12 cellular contexts compared by ENCODE assay signal in genomic region chr1:113804421-113805255, GRCh38. TPM values are rescaled to one million over a fixed set of nuclear protein-coding genes. Genes with fewer than 3 reads are reported as not detected.
DNase-seq lines count a peak whose midpoint lies in the region; ATAC-seq, FAIRE-seq and TF ChIP-seq lines count a peak whose summit lies in the region.
"Had no signal": no experiment of that assay in that cellular context is flagged by ENCODE, and none has a peak within 500 bp of the region (broad histone marks: within the 10 kb centered on the region; RNA-seq: fewer than 3 reads in every experiment).

No MANE protein-coding gene starts in this region.

- peak; percentile 71 for DNase-seq in A172 (ENCODE audit: low spot score)
- DNase-seq in HCT116 (ENCODE audit: low read depth, low spot score): peak; percentile 56
- DNase-seq in activated CD4-positive, CD25-positive, alpha-beta regulatory T cell treated with anti-CD3 and anti-CD28 coated beads, Interleukin-2, amount 50 U/mL, for 72 hours: no peak
- no peak for DNase-seq in stimulated activated CD4-positive, alpha-beta T cell treated with anti-CD3 and anti-CD28 coated beads, Interleukin-4, amount 100 ng/mL, for 1 hour
- DNase-seq in lower leg skin (ENCODE audit: low spot score in 2 of 2): no peak
- DNase-seq in glutamatergic neuron: no peak
- DNase-seq: cortex of kidney, KBM-7 had no signal

- peaks cover 12 to 21% of the 10 kb centered on the region in 2 experiments for H3K4me1 ChIP-seq in HCT116 (ENCODE audit: control insufficient read depth in 1 of 2, insufficient read depth in 2 of 2, low read length in 2 of 2)

- peak overlapping the region; percentile 35 for H3K4me2 ChIP-seq in HCT116 (ENCODE audit: low read length)

- intact Hi-C loops in HCT116 (cut with micrococcal nuclease) (loop anchor here (1.0 kb wide), 1 partner anchor 12 kb away; no protein-coding TSS in a partner anchor), lower leg skin (cut with DNase I; ENCODE audit: low total_unique reads) (no loop called here)

- POLR2A ChIA-PET in HCT116 (lab: Charles Lee): no interaction called here

- H3K4me3 ChIP-seq in HCT116 (replicated peaks in 1 of 2; ENCODE audit: low read depth in 1 of 2, low read length in 2 of 2) (no peak overlapping the region), lower leg skin (ENCODE audit: low read depth, poor library complexity, severe bottlenecking) (no peak overlapping the region)

- H3K36me3 Mint-ChIP-seq in activated naive CD8-positive, alpha-beta T cell: peaks cover 7% of the 10 kb centered on the region
- H3K36me3 Mint-ChIP-seq in glutamatergic neuron (ENCODE audit: unreplicated experiment): no peaks in the 10 kb centered on the region

- BruUV-seq in HCT116 (replicated peaks; lab: Mats Ljungman, UMichigan): no TSS peak

- 68 to 71% methylated on average over 8 of the region's 8 CpGs for WGBS in lower leg skin, 2 donors

- FAIRE-seq in islet of Langerhans (lab: Jason Lieb, UNC): peak; percentile 45

- H3K27ac ChIP-seq in HCT116 (ENCODE audit: low read depth, low read length): no peak overlapping the region

- H3K4me3 Mint-ChIP-seq in activated naive CD8-positive, alpha-beta T cell: peak overlapping the region; percentile 35
- H3K4me3 Mint-ChIP-seq in glutamatergic neuron (ENCODE audit: unreplicated experiment): no peak overlapping the region
- H3K4me3 Mint-ChIP-seq: neural crest cell; stimulated activated naive CD8-positive, alpha-beta T cell treated with anti-CD3 and anti-CD28 coated beads, Interleukin-15, Interleukin-2, amounts not matched to agents 100 ng/mL and 50 ng/mL, for 24 hours had no signal

- H4K20me1 ChIP-seq in HCT116 (ENCODE audit: insufficient read depth): no peaks in the 10 kb centered on the region

- RAD21 ChIA-PET in HCT116 (lab: Charles Lee; ENCODE audit: low non-redundant PET in 1 of 2, low total read pairs in 2 of 2, uncharacterized antibody in 2 of 2, unreplicated experiment in 2 of 2): no interaction called here

- H3K9me3 Mint-ChIP-seq in activated naive CD8-positive, alpha-beta T cell (ENCODE audit: low read depth): no peaks in the 10 kb centered on the region
- peaks cover 2% of the 10 kb centered on the region for H3K9me3 Mint-ChIP-seq in glutamatergic neuron (ENCODE audit: unreplicated experiment)
- H3K9me3 Mint-ChIP-seq: stimulated activated naive CD8-positive, alpha-beta T cell treated with anti-CD3 and anti-CD28 coated beads, Interleukin-15, Interleukin-2, amounts not matched to agents 100 ng/mL and 50 ng/mL, for 24 hours had no signal

- no peaks in the 10 kb centered on the region for H3K9me2 ChIP-seq in HCT116 (ENCODE audit: insufficient read depth)

- H3K9ac ChIP-seq in HCT116 (ENCODE audit: low read length): no peak overlapping the region

- peaks cover 95% of the 10 kb centered on the region for H3K79me2 ChIP-seq in HCT116 (ENCODE audit: insufficient read depth, low read length)

- no peak for TF ChIP-seq POLR2A in HCT116 (IDR thresholded peaks at IDR 0.05; ENCODE audit: borderline replicate concordance, extremely low read depth, insufficient read depth, insufficient read length)
- no peak for TF ChIP-seq POLR2A in lower leg skin (IDR thresholded peaks at IDR 0.05)

- CTCF ChIA-PET in HCT116 (lab: Charles Lee): interaction anchor here (1.5 kb wide), 1 partner anchor 732 kb away, joined by 3 read pairs; the partner anchor contains the start of gene LRIG2

- no peaks in the 10 kb centered on the region for H3K27me3 ChIP-seq in HCT116 (ENCODE audit: insufficient read depth, low read length)

- H3K27ac Mint-ChIP-seq in activated naive CD8-positive, alpha-beta T cell: peak overlapping the region; percentile 78
- H3K27ac Mint-ChIP-seq in glutamatergic neuron (ENCODE audit: unreplicated experiment): no peak overlapping the region
- H3K27ac Mint-ChIP-seq: stimulated activated naive CD8-positive, alpha-beta T cell treated with anti-CD3 and anti-CD28 coated beads, Interleukin-15, Interleukin-2, amounts not matched to agents 100 ng/mL and 50 ng/mL, for 24 hours had no signal

- no peaks in the 10 kb centered on the region for H3K36me3 ChIP-seq in HCT116 (ENCODE audit: control insufficient read depth in 1 of 2, insufficient read depth in 2 of 2, low read length in 2 of 2)

- H2AFZ ChIP-seq in HCT116 (ENCODE audit: low read depth, low read length, poor library complexity, severe bottlenecking): no peak overlapping the region

- H3K4me1 Mint-ChIP-seq in activated naive CD8-positive, alpha-beta T cell (ENCODE audit: low read depth): peaks cover 86% of the 10 kb centered on the region
- H3K4me1 Mint-ChIP-seq in glutamatergic neuron (ENCODE audit: low read depth, unreplicated experiment): peaks cover 4% of the 10 kb centered on the region

- ATAC-seq in HCT116: peak; percentile 83

- H3K9me3 ChIP-seq in HCT116 (ENCODE audit: control insufficient read depth in 1 of 2, insufficient read depth in 1 of 2, low read depth in 1 of 2, low read length in 2 of 2): no peaks in the 10 kb centered on the region

- TF ChIP-seq RAD21 in HCT116 (IDR thresholded peaks at IDR 0.05; ENCODE audit: low read depth): no peak

- no peaks in the 10 kb centered on the region for H3K27me3 Mint-ChIP-seq in activated naive CD8-positive, alpha-beta T cell
- H3K27me3 Mint-ChIP-seq in glutamatergic neuron (ENCODE audit: unreplicated experiment): peaks cover 4% of the 10 kb centered on the region
- H3K27me3 Mint-ChIP-seq: stimulated activated naive CD8-positive, alpha-beta T cell treated with anti-CD3 and anti-CD28 coated beads, Interleukin-15, Interleukin-2, amounts not matched to agents 100 ng/mL and 50 ng/mL, for 24 hours had no signal

- TF ChIP-seq CTCF in HCT116 (IDR thresholded peaks at IDR 0.05 in 2 of 3, conservative IDR thresholded peaks at IDR 0.05 in 1 of 3; ENCODE audit: borderline replicate concordance in 1 of 3, insufficient read depth in 1 of 3, low read depth in 2 of 3, low read length in 2 of 3) (no peak), lower leg skin (IDR thresholded peaks at IDR 0.05) (no peak), glutamatergic neuron (IDR thresholded peaks at IDR 0.05; ENCODE audit: partially characterized antibody, unreplicated experiment) (no peak)

TF ChIP-seq in HCT116, 20 proteins besides CTCF, POLR2A, EP300 and RAD21:
- peak; percentile 79 for TF ChIP-seq CEBPB (IDR thresholded peaks at IDR 0.05; ENCODE audit: low read depth)
- 0 out of 2 replicates have a peak, but pooled peaks have one; percentile 9 for TF ChIP-seq SRF (IDR thresholded peaks at IDR 0.05; ENCODE audit: low read depth)
- TF ChIP-seq FOSL1 (IDR thresholded peaks at IDR 0.05; ENCODE audit: low read depth): peak; percentile 62
- peak; percentile 52; the same call in 1 of the 2 replicates for TF ChIP-seq JUND (IDR thresholded peaks at IDR 0.05)
- TF ChIP-seq EGR1 (IDR thresholded peaks at IDR 0.05; ENCODE audit: low read depth): no peak
- TF ChIP-seq SP1 (IDR thresholded peaks at IDR 0.05; ENCODE audit: low read depth): peak; percentile 16; the same call in 1 of the 2 replicates
- TF ChIP-seq EZH2phosphoT487 (IDR thresholded peaks at IDR 0.05; ENCODE audit: borderline replicate concordance): no peak
TF ChIP-seq in HCT116: peak in this region for 5.

RNA-seq across cellular contexts. Expression of gene RSBN1, which starts 7.6 kb away (rescaled TPM):
- 7.9 and 9.7 TPM in 2 replicates for total RNA-seq in A172 (2014; rRNA removed; shearing (Covaris generic))
- total RNA-seq in HCT116 (2021; ENCODE audit: unreplicated experiment) (16.6 TPM), lower leg skin (10 to 100 TPM; 18.2 to 37.6 (median 24.5) TPM), glutamatergic neuron (ENCODE audit: unreplicated experiment) (35.2 TPM)
- 11.9 and 12.2 TPM in 2 replicates for polyA plus RNA-seq in HCT116 (2012)

RNA-seq across cellular contexts. Expression of gene PHTF1, which starts 45.4 kb away (rescaled TPM):
- total RNA-seq in A172 (2014; rRNA removed; shearing (Covaris generic)): 33.6 and 48.0 TPM in 2 replicates
- total RNA-seq in HCT116 (2021; ENCODE audit: unreplicated experiment) (11.4 TPM), lower leg skin (1 to 10 TPM in 3 of 4 donors, under 1 TPM in 1; 0.65 to 4.8 (median 2.0) TPM), glutamatergic neuron (ENCODE audit: unreplicated experiment) (107 TPM)
- 4.1 and 4.3 TPM in 2 replicates for polyA plus RNA-seq in HCT116 (2012)

Comparison
In these comparisons a context has a peak if more than half of its experiments do, and no peak if none do; other contexts are left out.
1. DNase-seq: peak in A172 (single experiment) and HCT116 (single experiment); none in activated CD4-positive, CD25-positive, alpha-beta regulatory T cell treated with anti-CD3 and anti-CD28 coated beads, Interleukin-2, amount 50 U/mL, for 72 hours (single experiment), stimulated activated CD4-positive, alpha-beta T cell treated with anti-CD3 and anti-CD28 coated beads, Interleukin-4, amount 100 ng/mL, for 1 hour (single experiment), lower leg skin (0 of 2) and glutamatergic neuron (single experiment).